In genomic region chr10:80468002-80468401, GRCh38 we compare ENCODE assay signal across 9 cellular contexts. TPM values are rescaled to one million over a fixed set of nuclear protein-coding genes. Genes with fewer than 3 reads are reported as not detected.
DNase-seq lines count a peak whose midpoint lies in the region; ATAC-seq and TF ChIP-seq lines count a peak whose summit lies in the region.
"Had no signal": no experiment of that assay in that cellular context is flagged by ENCODE, and none has a peak within 500 bp of the region (broad histone marks: within the 10 kb centered on the region; RNA-seq: fewer than 3 reads in every experiment).

No MANE protein-coding gene starts in this region.

- H3K27me3 ChIP-seq in BLaER1, result no peaks in the 10 kb centered on the region
- H3K27me3 ChIP-seq in ectodermal cell (ENCODE audit: control insufficient read depth, insufficient read depth, low read length, poor library complexity, severe bottlenecking), result no peaks in the 10 kb centered on the region
- no peaks in the 10 kb centered on the region for H3K27me3 ChIP-seq in mucosa of rectum (ENCODE audit: control insufficient read depth in 2 of 2, insufficient read depth in 2 of 2, low read length in 2 of 2)
- H3K27me3 ChIP-seq in testis, result no peaks in the 10 kb centered on the region

- peaks cover 17% of the 10 kb centered on the region for H3K36me3 Mint-ChIP-seq in WTC11

- H3K4me3 ChIP-seq in BLaER1, result peak overlapping the region; percentile 59
- no peak overlapping the region for H3K4me3 ChIP-seq in ectodermal cell (ENCODE audit: insufficient read depth, low read depth, low read length)
- H3K4me3 ChIP-seq in mucosa of rectum (ENCODE audit: low read length in 2 of 2), result peak overlapping the region in 1 of 2 donors; percentile 14
- H3K4me3 ChIP-seq in testis, result no peak overlapping the region

- POLR2A ChIA-PET in WTC11 (lab: Charles Lee), result interaction anchor here (0.5 kb wide), 1 partner anchor 93 kb away, joined by 3 read pairs; no protein-coding TSS in a partner anchor

- no peaks in the 10 kb centered on the region for H3K9me3 Mint-ChIP-seq in WTC11

- H3K27ac Mint-ChIP-seq in WTC11, result no peak overlapping the region

- H3K9me3 ChIP-seq in BLaER1 (no peaks in the 10 kb centered on the region), ectodermal cell (ENCODE audit: control insufficient read depth, low read length) (no peaks in the 10 kb centered on the region), mucosa of rectum (ENCODE audit: control insufficient read depth in 2 of 2, low read length in 2 of 2) (no peaks in the 10 kb centered on the region), testis (no peaks in the 10 kb centered on the region)

- 4 to 8% methylated on average over 6 of the region's 6 CpGs for WGBS in ectodermal cell, 2 experiments
- WGBS in testis, 2 donors, result 42 to 44% methylated on average over 6 of the region's 6 CpGs

- peaks cover 40% of the 10 kb centered on the region for H4K20me1 ChIP-seq in BLaER1

- peaks cover 39% of the 10 kb centered on the region for H3K27me3 Mint-ChIP-seq in WTC11 (ENCODE audit: low read depth)

- peaks cover 78% of the 10 kb centered on the region for H3K4me1 Mint-ChIP-seq in WTC11

- CTCF ChIA-PET in WTC11 (lab: Charles Lee), result interaction anchor here (0.7 to 34.2 kb wide), 4 partner anchors 23 to 195 kb away, joined by 3 to 802 read pairs (median 4); no protein-coding TSS in a partner anchor

- peak overlapping the region; percentile 87 for H3K9ac ChIP-seq in BLaER1
- peak overlapping the region in 1 of 2 donors; percentile 30 for H3K9ac ChIP-seq in mucosa of rectum (ENCODE audit: low read depth in 1 of 2, low read length in 2 of 2)

- TF ChIP-seq CTCF in WTC11 (IDR thresholded peaks at IDR 0.05) (no peak), testis (IDR thresholded peaks at IDR 0.05) (no peak)

- peaks cover 98% of the 10 kb centered on the region for H3K4me1 ChIP-seq in BLaER1
- peaks cover 61% of the 10 kb centered on the region for H3K4me1 ChIP-seq in ectodermal cell (ENCODE audit: control insufficient read depth, insufficient read depth, low read length)
- H3K4me1 ChIP-seq in mucosa of rectum (ENCODE audit: control insufficient read depth in 2 of 2, insufficient read depth in 2 of 2, low read length in 2 of 2), result peaks cover 43 to 60% of the 10 kb centered on the region in 2 donors
- H3K4me1 ChIP-seq in testis, result peaks cover 77% of the 10 kb centered on the region

- peak; percentile 74 for DNase-seq in WTC11 (ENCODE audit: low spot score)
- DNase-seq in testis, result peak; percentile 67
- no peak for DNase-seq in GM03348 (ENCODE audit: low spot score)
- DNase-seq in NCI-H226, result no peak
- DNase-seq in GM19238 (ENCODE audit: insufficient read length, low spot score), result no peak

- no peak for TF ChIP-seq POLR2A in testis (IDR thresholded peaks at IDR 0.05)

- peaks cover 46% of the 10 kb centered on the region for H3K36me3 ChIP-seq in BLaER1
- H3K36me3 ChIP-seq in ectodermal cell (ENCODE audit: control insufficient read depth, insufficient read depth, low read length), result peaks cover 3% of the 10 kb centered on the region
- peaks cover 6 to 15% of the 10 kb centered on the region in 2 donors for H3K36me3 ChIP-seq in mucosa of rectum (ENCODE audit: control insufficient read depth in 2 of 2, insufficient read depth in 2 of 2, low read length in 2 of 2)
- H3K36me3 ChIP-seq in testis (ENCODE audit: low read depth, missing control alignments), result no peaks in the 10 kb centered on the region

- intact Hi-C loops in testis (cut with DNase I; ENCODE audit: low total_unique reads), result no loop called here

- H3K4me2 ChIP-seq in BLaER1, result peak overlapping the region; percentile 96

- ATAC-seq in WTC11, result peak; percentile 82
- ATAC-seq: Panc1 had no signal

- H3K27ac ChIP-seq in BLaER1 (peak overlapping the region; percentile 96), ectodermal cell (ENCODE audit: insufficient read depth, low read depth, low read length, poor library complexity, severe bottlenecking) (peak overlapping the region; percentile 72), mucosa of rectum (ENCODE audit: low read depth in 2 of 2, low read length in 2 of 2) (peak overlapping the region; percentile 65 to 78), testis (peak overlapping the region; percentile 73 to 86)

- H3K4me3 Mint-ChIP-seq in WTC11, result no peak overlapping the region

TF ChIP-seq in WTC11, 78 proteins besides CTCF, POLR2A, EP300 and RAD21:
- no peak for TF ChIP-seq CBFB (CRISPR knock-in tag; IDR thresholded peaks at IDR 0.05; ENCODE audit: low read depth)
- TF ChIP-seq RORB (CRISPR knock-in tag; IDR thresholded peaks at IDR 0.05), result no peak
- peak; percentile 44; the same call in 1 of the 2 replicates for TF ChIP-seq SP1 (CRISPR knock-in tag; conservative IDR thresholded peaks at IDR 0.05)
- TF ChIP-seq FOXK1 (CRISPR knock-in tag; IDR thresholded peaks at IDR 0.05), result peak; percentile 36; the same call in 1 of the 2 replicates
- TF ChIP-seq JAZF1 (CRISPR knock-in tag; IDR thresholded peaks at IDR 0.05), result no peak

RNA-seq across cellular contexts. Expression of gene TSPAN14, which starts 13.9 kb away (rescaled TPM):
- total RNA-seq in WTC11 (2021), result 64.0 to 73.5 TPM (median 72.1 TPM) in 3 replicates
- polyA plus RNA-seq in ectodermal cell (2013, experiment 1 of 4), result 109 TPM
- 121 TPM for polyA plus RNA-seq in ectodermal cell (2013, experiment 2 of 4)
- 107 TPM for polyA plus RNA-seq in ectodermal cell (2013, experiment 3 of 4)
- polyA plus RNA-seq in ectodermal cell (2013, experiment 4 of 4), result 122 TPM
- total RNA-seq in testis, result 10 to 100 TPM; 61.4 to 64.6 TPM
- 59.1 TPM for polyA plus RNA-seq in testis (ENCODE audit: insufficient read depth, low read depth, low replicate concordance)

RNA-seq across cellular contexts. Expression of gene PRXL2A, which starts 59.7 kb away (rescaled TPM):
- total RNA-seq in WTC11 (2021) (46.6 to 56.5 TPM (median 52.4 TPM) in 3 replicates), testis (100 to 1,000 TPM; 102 to 104 TPM)
- polyA plus RNA-seq in ectodermal cell (2013, experiment 1 of 4), result 122 TPM
- polyA plus RNA-seq in ectodermal cell (2013, experiment 2 of 4), result 123 TPM
- polyA plus RNA-seq in ectodermal cell (2013, experiment 3 of 4), result 82.0 TPM
- polyA plus RNA-seq in ectodermal cell (2013, experiment 4 of 4), result 83.4 TPM
- 106 TPM for polyA plus RNA-seq in testis (ENCODE audit: insufficient read depth, low read depth, low replicate concordance)

Comparison
In these comparisons a context has a peak if more than half of its experiments do, and no peak if none do; other contexts are left out.
1. DNase-seq: peak in WTC11 (single experiment) and testis (single experiment); none in GM03348 (single experiment), NCI-H226 (single experiment) and GM19238 (single experiment).
2. Peak in every context shown above with its lines, with median percentiles within 50 percentile points of each other: H3K27ac ChIP-seq.